1 cellular context compared by ENCODE assay signal in genomic region chr4:4440333-4441061, GRCh38.
TF ChIP-seq lines count a peak whose summit lies in the region.

No MANE protein-coding gene starts in this region.

TF ChIP-seq in GM12878, 131 proteins besides CTCF, POLR2A, EP300 and RAD21 (continued from another document):
- TF ChIP-seq SREBF1 (IDR thresholded peaks at IDR 0.05; ENCODE audit: low read length), result no peak
- TF ChIP-seq RUNX3 (IDR thresholded peaks at IDR 0.05; ENCODE audit: low read length), result peak; percentile 85
- TF ChIP-seq IKZF2 (IDR thresholded peaks at IDR 0.05), result 0 out of 4 replicates have a peak, but pooled peaks of 1 of the 2 experiments have one; percentile 7
- TF ChIP-seq, protein P1, sequence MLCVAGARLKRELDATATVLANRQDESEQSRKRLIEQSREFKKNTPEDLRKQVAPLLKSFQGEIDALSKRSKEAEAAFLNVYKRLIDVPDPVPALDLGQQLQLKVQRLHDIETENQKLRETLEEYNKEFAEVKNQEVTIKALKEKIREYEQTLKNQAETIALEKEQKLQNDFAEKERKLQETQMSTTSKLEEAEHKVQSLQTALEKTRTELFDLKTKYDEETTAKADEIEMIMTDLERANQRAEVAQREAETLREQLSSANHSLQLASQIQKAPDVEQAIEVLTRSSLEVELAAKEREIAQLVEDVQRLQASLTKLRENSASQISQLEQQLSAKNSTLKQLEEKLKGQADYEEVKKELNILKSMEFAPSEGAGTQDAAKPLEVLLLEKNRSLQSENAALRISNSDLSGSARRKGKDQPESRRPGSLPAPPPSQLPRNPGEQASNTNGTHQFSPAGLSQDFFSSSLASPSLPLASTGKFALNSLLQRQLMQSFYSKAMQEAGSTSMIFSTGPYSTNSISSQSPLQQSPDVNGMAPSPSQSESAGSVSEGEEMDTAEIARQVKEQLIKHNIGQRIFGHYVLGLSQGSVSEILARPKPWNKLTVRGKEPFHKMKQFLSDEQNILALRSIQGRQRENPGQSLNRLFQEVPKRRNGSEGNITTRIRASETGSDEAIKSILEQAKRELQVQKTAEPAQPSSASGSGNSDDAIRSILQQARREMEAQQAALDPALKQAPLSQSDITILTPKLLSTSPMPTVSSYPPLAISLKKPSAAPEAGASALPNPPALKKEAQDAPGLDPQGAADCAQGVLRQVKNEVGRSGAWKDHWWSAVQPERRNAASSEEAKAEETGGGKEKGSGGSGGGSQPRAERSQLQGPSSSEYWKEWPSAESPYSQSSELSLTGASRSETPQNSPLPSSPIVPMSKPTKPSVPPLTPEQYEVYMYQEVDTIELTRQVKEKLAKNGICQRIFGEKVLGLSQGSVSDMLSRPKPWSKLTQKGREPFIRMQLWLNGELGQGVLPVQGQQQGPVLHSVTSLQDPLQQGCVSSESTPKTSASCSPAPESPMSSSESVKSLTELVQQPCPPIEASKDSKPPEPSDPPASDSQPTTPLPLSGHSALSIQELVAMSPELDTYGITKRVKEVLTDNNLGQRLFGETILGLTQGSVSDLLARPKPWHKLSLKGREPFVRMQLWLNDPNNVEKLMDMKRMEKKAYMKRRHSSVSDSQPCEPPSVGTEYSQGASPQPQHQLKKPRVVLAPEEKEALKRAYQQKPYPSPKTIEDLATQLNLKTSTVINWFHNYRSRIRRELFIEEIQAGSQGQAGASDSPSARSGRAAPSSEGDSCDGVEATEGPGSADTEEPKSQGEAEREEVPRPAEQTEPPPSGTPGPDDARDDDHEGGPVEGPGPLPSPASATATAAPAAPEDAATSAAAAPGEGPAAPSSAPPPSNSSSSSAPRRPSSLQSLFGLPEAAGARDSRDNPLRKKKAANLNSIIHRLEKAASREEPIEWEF (IDR thresholded peaks at IDR 0.05; ENCODE audit: insufficient replicate concordance, low read depth, low read length), result no peak
- TF ChIP-seq NFIC (IDR thresholded peaks at IDR 0.05; ENCODE audit: low read depth, low read length), result peak; percentile 58
- TF ChIP-seq ZNF217 (IDR thresholded peaks at IDR 0.05), result no peak
- peak; percentile 84 for TF ChIP-seq JUNB (IDR thresholded peaks at IDR 0.05)
- TF ChIP-seq BACH1 (IDR thresholded peaks at IDR 0.05; ENCODE audit: borderline replicate concordance), result no peak
- 0 out of 2 replicates have a peak, but pooled peaks have one; percentile 46 for TF ChIP-seq EED (IDR thresholded peaks at IDR 0.05; ENCODE audit: low read depth)
- TF ChIP-seq, protein P2, sequence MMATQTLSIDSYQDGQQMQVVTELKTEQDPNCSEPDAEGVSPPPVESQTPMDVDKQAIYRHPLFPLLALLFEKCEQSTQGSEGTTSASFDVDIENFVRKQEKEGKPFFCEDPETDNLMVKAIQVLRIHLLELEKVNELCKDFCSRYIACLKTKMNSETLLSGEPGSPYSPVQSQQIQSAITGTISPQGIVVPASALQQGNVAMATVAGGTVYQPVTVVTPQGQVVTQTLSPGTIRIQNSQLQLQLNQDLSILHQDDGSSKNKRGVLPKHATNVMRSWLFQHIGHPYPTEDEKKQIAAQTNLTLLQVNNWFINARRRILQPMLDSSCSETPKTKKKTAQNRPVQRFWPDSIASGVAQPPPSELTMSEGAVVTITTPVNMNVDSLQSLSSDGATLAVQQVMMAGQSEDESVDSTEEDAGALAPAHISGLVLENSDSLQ (IDR thresholded peaks at IDR 0.05), result no peak
- TF ChIP-seq ZNF687 (IDR thresholded peaks at IDR 0.05), result 0 out of 2 replicates have a peak, but pooled peaks have one; percentile 20
